Comparison of ENCODE assay signal across 14 cellular contexts in genomic region chr7:66925255-66925654, GRCh38.
"Had no signal": no experiment of that assay in that cellular context is flagged by ENCODE, and none has a peak within 500 bp of the region (broad histone marks: within the 10 kb centered on the region; RNA-seq: fewer than 3 reads in every experiment).

No MANE protein-coding gene starts in this region.

- DNase-seq: activated CD4-positive, alpha-beta T cell treated with anti-CD3 and anti-CD28 coated beads, Interleukin-2, amount 50 U/mL, for 4 hours; activated gamma-delta T cell; aorta; foreskin melanocyte; head of caudate nucleus; immature natural killer cell; nucleus accumbens; small intestine; stimulated activated CD4-positive, alpha-beta T cell treated with anti-CD3 and anti-CD28 coated beads, Interleukin-4, amount 100 ng/mL, for 4 hours; stimulated activated CD8-positive, alpha-beta memory T cell treated with anti-CD3 and anti-CD28 coated beads, Interleukin-4, amount 100 ng/mL, for 48 hours; stimulated activated naive CD4-positive, alpha-beta T cell treated with Interleukin-2 at 50 U/mL for 16 hours; testis; upper lobe of right lung had no signal

- H3K9me3 Mint-ChIP-seq: immature natural killer cell had no signal

- ATAC-seq: activated CD4-positive, CD25-positive, alpha-beta regulatory T cell treated with anti-CD3 and anti-CD28 coated beads, Interleukin-2, amount 50 U/mL, for 24 hours; upper lobe of right lung had no signal
